Comparison of ENCODE assay signal across 1 cellular context in the genomic region with DNA sequence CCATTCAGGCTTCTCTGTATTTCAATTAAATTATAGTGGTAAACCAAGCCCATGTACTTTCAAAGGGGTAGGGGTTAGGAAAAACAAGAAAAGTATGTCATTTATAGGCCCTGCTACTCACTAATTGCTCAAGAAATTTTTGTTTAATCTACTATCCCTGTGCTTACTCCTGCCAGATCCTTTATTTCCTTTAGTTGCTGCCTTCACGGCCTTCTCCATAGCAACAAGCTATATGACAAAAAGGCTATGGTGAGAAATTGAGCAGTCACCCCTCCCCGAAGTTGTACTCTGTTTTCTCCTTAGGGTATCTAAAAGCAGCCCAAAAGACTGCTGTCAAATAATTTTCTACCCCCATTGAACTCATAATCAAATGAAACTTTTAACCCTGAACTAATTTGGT.
TF ChIP-seq lines count a peak whose summit lies in the region.

No MANE protein-coding gene starts in this region.

TF ChIP-seq in WTC11, 78 proteins besides CTCF, POLR2A, EP300 and RAD21 (continued from another document):
- no peak for TF ChIP-seq ARID4B (CRISPR knock-in tag; IDR thresholded peaks at IDR 0.05; ENCODE audit: borderline replicate concordance)
- TF ChIP-seq, protein P1, sequence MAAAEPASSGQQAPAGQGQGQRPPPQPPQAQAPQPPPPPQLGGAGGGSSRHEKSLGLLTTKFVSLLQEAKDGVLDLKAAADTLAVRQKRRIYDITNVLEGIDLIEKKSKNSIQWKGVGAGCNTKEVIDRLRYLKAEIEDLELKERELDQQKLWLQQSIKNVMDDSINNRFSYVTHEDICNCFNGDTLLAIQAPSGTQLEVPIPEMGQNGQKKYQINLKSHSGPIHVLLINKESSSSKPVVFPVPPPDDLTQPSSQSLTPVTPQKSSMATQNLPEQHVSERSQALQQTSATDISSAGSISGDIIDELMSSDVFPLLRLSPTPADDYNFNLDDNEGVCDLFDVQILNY (CRISPR knock-in tag; IDR thresholded peaks at IDR 0.05): no peak
- no peak for TF ChIP-seq ZNF219 (CRISPR knock-in tag; IDR thresholded peaks at IDR 0.05; ENCODE audit: borderline replicate concordance)
- TF ChIP-seq ZNF423 (CRISPR knock-in tag; IDR thresholded peaks at IDR 0.05): no peak
- no peak for TF ChIP-seq TP53 (CRISPR knock-in tag; IDR thresholded peaks at IDR 0.05)
- no peak for TF ChIP-seq FOXK1 (CRISPR knock-in tag; IDR thresholded peaks at IDR 0.05)
- TF ChIP-seq ZBTB43 (CRISPR knock-in tag; IDR thresholded peaks at IDR 0.05): no peak
- TF ChIP-seq IRF1 (CRISPR knock-in tag; IDR thresholded peaks at IDR 0.05): no peak
- TF ChIP-seq NR1H2 (CRISPR knock-in tag; IDR thresholded peaks at IDR 0.05): no peak
- TF ChIP-seq FOXJ3 (CRISPR knock-in tag; IDR thresholded peaks at IDR 0.05; ENCODE audit: borderline replicate concordance): no peak
